Comparison of ENCODE assay signal across 13 cellular contexts in genomic region chr1:211517006-211517405, GRCh38. TPM values are rescaled to one million over a fixed set of nuclear protein-coding genes. Genes with fewer than 3 reads are reported as not detected.
DNase-seq lines count a peak whose midpoint lies in the region; ATAC-seq, FAIRE-seq and TF ChIP-seq lines count a peak whose summit lies in the region.
"Had no signal": no experiment of that assay in that cellular context is flagged by ENCODE, and none has a peak within 500 bp of the region (broad histone marks: within the 10 kb centered on the region; RNA-seq: fewer than 3 reads in every experiment).

No MANE protein-coding gene starts in this region.

- no peak overlapping the region for H3K9ac ChIP-seq in MM.1S (ENCODE audit: low read length)
- H3K9ac ChIP-seq in K562 (ENCODE audit: insufficient read depth in 1 of 2, low read depth in 2 of 2, low read length in 2 of 2) = peak overlapping the region in 1 of 2 experiments; percentile 70; a peak in 2 of 4 replicates

- intact Hi-C loops in activated CD4-positive, alpha-beta T cell treated with anti-CD3 and anti-CD28 coated beads for 36 hours (cut with DNase I, micrococcal nuclease) = loop anchor here in 1 of 2 experiments (10.0 kb wide), 2 partner anchors 382 to 932 kb away; partner anchors contain the start of gene KCNH1
- intact Hi-C loops in K562 (cut with micrococcal nuclease) = no loop called here

- H4K20me1 ChIP-seq in MM.1S (ENCODE audit: insufficient read depth, low read length) = no peaks in the 10 kb centered on the region
- no peaks in the 10 kb centered on the region for H4K20me1 ChIP-seq in K562 (replicated peaks; ENCODE audit: control insufficient read depth, insufficient read depth, low read length)

- FAIRE-seq in K562 (lab: Jason Lieb, UNC) (peak; percentile 59), small intestine (lab: Jason Lieb, UNC) (no peak)

- TF ChIP-seq RAD21 in K562 (CRISPR knock-in tag; conservative IDR thresholded peaks at IDR 0.05 in 1 of 2, IDR thresholded peaks at IDR 0.05 in 1 of 2) = no peak

- H3K27me3 ChIP-seq in MM.1S (replicated peaks; ENCODE audit: insufficient read depth, low read length) (no peaks in the 10 kb centered on the region), K562 (ENCODE audit: control insufficient read depth in 2 of 2, insufficient read depth in 2 of 2, low read length in 2 of 2) (no peaks in the 10 kb centered on the region), small intestine (ENCODE audit: control insufficient read depth in 2 of 2, insufficient read depth in 2 of 2, low read length in 2 of 2) (no peaks in the 10 kb centered on the region)

- in situ Hi-C loops in K562 (cut with MboI) = loop anchor here (5.0 kb wide), 1 partner anchor 135 kb away; no protein-coding TSS in a partner anchor

- H3K4me1 Mint-ChIP-seq in activated CD4-positive, alpha-beta T cell treated with anti-CD3 and anti-CD28 coated beads for 36 hours = peaks cover 22% of the 10 kb centered on the region

- POLR2A ChIA-PET in activated CD4-positive, alpha-beta T cell treated with anti-CD3 and anti-CD28 coated beads for 36 hours (lab: Charles Lee) = no interaction called here
- POLR2A ChIA-PET in K562 (lab: Yijun Ruan, JAX) = interaction anchor here (1.2 kb wide), 1 partner anchor 31 kb away, joined by 4 read pairs; no protein-coding TSS in a partner anchor

- H3F3A ChIP-seq in MM.1S (ENCODE audit: insufficient read depth, low read length) = peaks cover 20% of the 10 kb centered on the region

- H3K9me1 ChIP-seq in K562 (ENCODE audit: control insufficient read depth, insufficient read depth, low read length) = no peaks in the 10 kb centered on the region

- H3K4me1 ChIP-seq in MM.1S (ENCODE audit: low read length) = peaks cover 56% of the 10 kb centered on the region
- peaks cover 11 to 30% of the 10 kb centered on the region in 2 experiments for H3K4me1 ChIP-seq in K562 (replicated peaks in 1 of 2; ENCODE audit: control insufficient read depth in 2 of 2, insufficient read depth in 2 of 2, low read length in 2 of 2)
- H3K4me1 ChIP-seq in small intestine (ENCODE audit: control insufficient read depth in 2 of 2, insufficient read depth in 1 of 2, low read depth in 1 of 2, low read length in 1 of 2) = peaks cover 3 to 6% of the 10 kb centered on the region in 2 donors

- no peaks in the 10 kb centered on the region for H3K36me3 Mint-ChIP-seq in activated CD4-positive, alpha-beta T cell treated with anti-CD3 and anti-CD28 coated beads for 36 hours (ENCODE audit: low read depth)

- ATAC-seq in activated CD4-positive, alpha-beta T cell treated with anti-CD3 and anti-CD28 coated beads for 36 hours = no peak
- ATAC-seq in K562 (no peak), GM19395 (IDR thresholded peaks at IDR 0.05; ENCODE audit: unreplicated experiment) (no peak), HG03565 (IDR thresholded peaks at IDR 0.05; ENCODE audit: unreplicated experiment) (no peak)
- ATAC-seq: heart left ventricle had no signal

- H3K27ac Mint-ChIP-seq in activated CD4-positive, alpha-beta T cell treated with anti-CD3 and anti-CD28 coated beads for 36 hours = no peak overlapping the region

- H3K36me3 ChIP-seq in MM.1S (replicated peaks; ENCODE audit: insufficient read depth, low read length) (no peaks in the 10 kb centered on the region), K562 (ENCODE audit: control insufficient read depth, insufficient read depth, low read length) (no peaks in the 10 kb centered on the region), small intestine (ENCODE audit: control insufficient read depth in 2 of 2, insufficient read depth in 2 of 2, low read length in 2 of 2) (no peaks in the 10 kb centered on the region)
- H3K36me3 ChIP-seq: heart left ventricle had no signal

- no peaks in the 10 kb centered on the region for H3K9me3 Mint-ChIP-seq in activated CD4-positive, alpha-beta T cell treated with anti-CD3 and anti-CD28 coated beads for 36 hours (ENCODE audit: low read depth)

- no TSS peak for BruUV-seq in K562 (replicated peaks; lab: Mats Ljungman, UMichigan)

- TF ChIP-seq EP300 in K562 (IDR thresholded peaks at IDR 0.05; ENCODE audit: low read length) = no peak

- 53% methylated on average over 5 of the region's 5 CpGs for WGBS in K562 (ENCODE audit: insufficient coverage, low coverage, missing lambda C conversion rate)
- 37 to 63% (median 49%) methylated on average over 5 of the region's 5 CpGs for WGBS in small intestine, 3 donors

- peak; percentile 37 for DNase-seq in activated CD4-positive, alpha-beta T cell treated with anti-CD3 and anti-CD28 coated beads for 36 hours
- no peak for DNase-seq in activated CD4-positive, alpha-beta T cell treated with anti-CD3 and anti-CD28 coated beads, Interleukin-2, amount 50 U/mL, for 4 hours
- DNase-seq in MM.1S (no peak), K562 (ENCODE audit: extremely low read depth in 1 of 4, low spot score in 3 of 4) (peak in 2 of 4 experiments; percentile 35 to 40), small intestine (peak; percentile 82), HCEC 1CT (no peak)
- DNase-seq: activated T-cell treated with anti-CD3 and anti-CD28 coated beads for 4 hours; aorta; effector CD4-positive, alpha-beta T cell; heart left ventricle; NCI-H774 had no signal

- H2AFZ ChIP-seq in MM.1S (ENCODE audit: low read length) = peak overlapping the region; percentile 27; the same call in 1 of the 2 replicates
- H2AFZ ChIP-seq in K562 (ENCODE audit: low read depth, low read length) = peak overlapping the region; percentile 59

- H3K4me2 ChIP-seq in MM.1S (ENCODE audit: low read depth, low read length) = no peak overlapping the region
- H3K4me2 ChIP-seq in K562 (ENCODE audit: insufficient read depth, low read length) = no peak overlapping the region; the same call in 1 of the 2 replicates

- no peaks in the 10 kb centered on the region for H3K9me2 ChIP-seq in MM.1S (replicated peaks; ENCODE audit: insufficient read depth, low read length)

- TF ChIP-seq CTCF in MM.1S (IDR thresholded peaks at IDR 0.05; ENCODE audit: low read length) (peak; percentile 11; the same call in 1 of the 2 replicates), K562 (IDR thresholded peaks at IDR 0.05 in 2 of 3, conservative IDR thresholded peaks at IDR 0.05 in 1 of 3; ENCODE audit: insufficient read depth in 2 of 3, low read depth in 1 of 3, low read length in 3 of 3) (peak in 2 of 3 experiments; percentile 16 to 28; a peak in 2 of 6 replicates)

- H3K4me3 Mint-ChIP-seq in activated CD4-positive, alpha-beta T cell treated with anti-CD3 and anti-CD28 coated beads for 36 hours = no peak overlapping the region

- H3K4me3 ChIP-seq in MM.1S (ENCODE audit: low read length) (no peak overlapping the region), K562 (no peak overlapping the region), small intestine (ENCODE audit: low read depth in 1 of 2, low read length in 2 of 2) (no peak overlapping the region)
- H3K4me3 ChIP-seq: heart left ventricle had no signal

- H3K9me3 ChIP-seq in MM.1S (replicated peaks; ENCODE audit: insufficient read depth, low read length) = no peaks in the 10 kb centered on the region
- no peaks in the 10 kb centered on the region for H3K9me3 ChIP-seq in K562 (replicated peaks; ENCODE audit: control insufficient read depth, insufficient read depth, low read depth, low read length)
- H3K9me3 ChIP-seq in small intestine (ENCODE audit: control insufficient read depth, low read depth) = no peaks in the 10 kb centered on the region
- H3K9me3 ChIP-seq: heart left ventricle had no signal

- CTCF ChIA-PET in activated CD4-positive, alpha-beta T cell treated with anti-CD3 and anti-CD28 coated beads for 36 hours (lab: Charles Lee) = interaction anchor here (0.6 to 1.3 kb wide), 3 partner anchors 25 to 138 kb away, joined by 3 to 4 read pairs (median 3); no protein-coding TSS in a partner anchor
- CTCF ChIA-PET in K562 (lab: Yijun Ruan, JAX; ENCODE audit: low intra/inter-chr PET ratio) = no interaction called here

- H3K27ac ChIP-seq in MM.1S (ENCODE audit: low read length) (no peak overlapping the region), K562 (ENCODE audit: extremely low read depth, low read depth, low read length) (no peak overlapping the region), small intestine (ENCODE audit: low read depth in 1 of 2, low read length in 1 of 2) (peak overlapping the region; percentile 13 to 75)
- H3K27ac ChIP-seq: heart left ventricle had no signal

- H3K27me3 Mint-ChIP-seq in activated CD4-positive, alpha-beta T cell treated with anti-CD3 and anti-CD28 coated beads for 36 hours = peaks cover 2% of the 10 kb centered on the region

- H3K79me2 ChIP-seq in MM.1S (ENCODE audit: low read length) = no peaks in the 10 kb centered on the region
- no peaks in the 10 kb centered on the region for H3K79me2 ChIP-seq in K562 (ENCODE audit: control insufficient read depth, insufficient read depth, low read length)

- TF ChIP-seq POLR2A in K562 (conservative IDR thresholded peaks at IDR 0.05) = no peak

TF ChIP-seq in K562, 482 proteins besides CTCF, POLR2A, EP300 and RAD21:
- no peak for TF ChIP-seq HDAC8 (tag; IDR thresholded peaks at IDR 0.05)
- 0 out of 2 replicates have a peak, but pooled peaks have one; percentile 15 for TF ChIP-seq SMC3 (conservative IDR thresholded peaks at IDR 0.05; ENCODE audit: insufficient read depth, low read depth, low read length)

RNA-seq across cellular contexts. Expression of gene RD3, which starts 25.0 kb away (rescaled TPM):
- not detected for total RNA-seq in activated CD4-positive, alpha-beta T cell treated with anti-CD3 and anti-CD28 coated beads for 36 hours
- not detected in 2 replicates for total RNA-seq in K562 (2011; cell fraction: chromatin; rRNA removed; ENCODE audit: low replicate concordance)
- not detected in 2 replicates for total RNA-seq in K562 (2011; cell fraction: nucleolus; rRNA removed)
- total RNA-seq in K562 (2011; cell fraction: nucleoplasm; rRNA removed) = not detected in 2 replicates
- total RNA-seq in K562 (2014; rRNA removed) (not detected in 2 replicates), K562 (2014; rRNA removed; fragmentation: Illumina TruSeq; extraction: Trizol) (not detected in 2 replicates), K562 (2015; rRNA removed; fragmentation: Illumina TruSeq; extraction: Trizol) (not detected in 2 replicates), K562 (2021) (not detected in 2 replicates)
- polyA plus RNA-seq in K562 (2011; rRNA removed) (not detected in 2 replicates), K562 (2014; fragmentation: Illumina TruSeq; extraction: Trizol) (not detected in 2 replicates), K562 (2014; fragmentation: Nextera tagmentation; extraction: Ambion mirVana) (not detected), K562 (2014; rRNA removed) (not detected in 2 replicates), small intestine (under 1 TPM in 1 of 3 donors, not detected in 2; 0.72 TPM)
- not detected in 2 replicates for polyA plus RNA-seq in K562 (2011; cell fraction: cytosol; rRNA removed)
- polyA plus RNA-seq in K562 (2011; cell fraction: nucleus; rRNA removed) = not detected in 2 replicates
- polyA plus RNA-seq in K562 (2012) = not detected in 2 replicates
- polyA minus RNA-seq in K562 (2011; rRNA and poly(A)+ RNA removed) = not detected in 2 replicates
- polyA minus RNA-seq in K562 (2011; cell fraction: cytosol; rRNA and poly(A)+ RNA removed) = not detected in 2 replicates
- polyA minus RNA-seq in K562 (2011; cell fraction: nucleus; rRNA and poly(A)+ RNA removed) = not detected in 2 replicates
- total RNA-seq: aorta, heart left ventricle had no signal
- polyA plus RNA-seq: aorta had no signal

Comparison
In these comparisons a context has a peak if more than half of its experiments do, and no peak if none do; other contexts are left out.
1. DNase-seq: peak in activated CD4-positive, alpha-beta T cell treated with anti-CD3 and anti-CD28 coated beads for 36 hours (single experiment) and small intestine (single experiment); none in activated CD4-positive, alpha-beta T cell treated with anti-CD3 and anti-CD28 coated beads, Interleukin-2, amount 50 U/mL, for 4 hours (0 of 2), MM.1S (single experiment) and HCEC 1CT (single experiment).
2. H3K27ac ChIP-seq: peak in small intestine (2 of 2); none in MM.1S (single experiment) and K562 (single experiment).